8 cellular contexts compared by ENCODE assay signal in the genomic region with DNA sequence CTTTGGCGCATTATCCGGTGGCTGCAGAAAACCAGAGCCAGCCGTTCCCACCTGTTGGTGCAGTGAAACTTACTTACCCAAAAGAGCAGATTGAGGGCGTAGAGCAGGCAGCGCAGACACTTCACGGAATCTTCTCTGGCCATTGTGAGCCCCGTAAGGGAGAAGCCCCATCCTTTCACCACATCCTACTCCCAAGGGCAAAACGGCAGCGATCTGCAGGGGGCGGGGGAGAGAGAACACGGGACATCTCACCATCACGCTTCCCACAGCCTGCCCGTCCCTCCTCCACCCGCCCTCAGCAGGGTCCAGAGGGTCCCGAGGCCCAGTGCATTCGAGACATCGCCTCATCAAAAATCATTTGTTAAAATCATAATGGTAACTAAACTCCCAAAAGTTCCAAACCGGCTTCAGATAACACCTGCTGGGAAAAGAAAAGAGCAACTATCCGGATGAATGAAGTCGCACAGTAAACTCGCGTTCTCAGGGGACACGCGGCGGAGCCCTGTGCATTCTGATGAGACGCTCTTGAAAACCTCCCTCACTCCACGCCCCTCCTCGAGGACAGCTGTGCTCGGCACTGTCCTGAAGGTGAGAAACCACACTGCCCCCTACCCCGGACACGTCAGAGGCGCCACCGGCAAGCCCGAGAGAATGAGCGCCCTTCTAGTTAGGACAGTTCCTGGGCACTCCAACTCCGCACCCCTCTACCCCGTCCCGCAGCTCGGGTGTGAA. TPM values are rescaled to one million over a fixed set of nuclear protein-coding genes. Genes with fewer than 3 reads are reported as not detected.
A peak's percentile ranks its signal among the peaks of the same experiment; 100 is the strongest.
DNase-seq lines count a peak whose midpoint lies in the region; ATAC-seq and TF ChIP-seq lines count a peak whose summit lies in the region.

No MANE protein-coding gene starts in this region.

- TF ChIP-seq EP300 in esophagus muscularis mucosa (IDR thresholded peaks at IDR 0.05) = no peak

- ATAC-seq in activated CD4-positive, CD25-positive, alpha-beta regulatory T cell treated with anti-CD3 and anti-CD28 coated beads, Interleukin-2, amount 50 U/mL, for 24 hours = peak; percentile 22 to 28
- peak; percentile 67 for ATAC-seq in WTC11

- peaks cover 6% of the 10 kb centered on the region; the same call in 1 of the 2 replicates for H3K4me1 ChIP-seq in HEK293 (ENCODE audit: control insufficient read depth, insufficient read depth, low read length)
- peaks cover 5 to 19% (median 11%) of the 10 kb centered on the region in 4 donors for H3K4me1 ChIP-seq in esophagus muscularis mucosa
- no peaks in the 10 kb centered on the region for H3K4me1 ChIP-seq in muscle layer of colon (ENCODE audit: insufficient read depth, low read length)
- peaks cover 14% of the 10 kb centered on the region for H3K4me1 ChIP-seq in vagina

- peaks cover 3% of the 10 kb centered on the region for H3K36me3 Mint-ChIP-seq in WTC11

- peak overlapping the region; percentile 99 for H3K27ac ChIP-seq in HEK293 (ENCODE audit: extremely low read depth, low read depth, low read length)
- peak overlapping the region; percentile 82 to 93 (median 84) for H3K27ac ChIP-seq in esophagus muscularis mucosa (replicated peaks in 1 of 4)
- H3K27ac ChIP-seq in muscle layer of colon (ENCODE audit: low read depth, low read length) = peak overlapping the region; percentile 69
- H3K27ac ChIP-seq in vagina = peak overlapping the region; percentile 79

- CTCF ChIA-PET in HEK293 (lab: Yijun Ruan, JAX) (interaction anchor here (0.6 to 1.3 kb wide), 6 partner anchors 9 to 58 kb away, joined by 3 to 4 read pairs (median 4); no protein-coding TSS in a partner anchor), WTC11 (lab: Charles Lee) (interaction anchor here (0.7 to 1.3 kb wide), 4 partner anchors 9 to 132 kb away, joined by 3 to 5 read pairs (median 4); no protein-coding TSS in a partner anchor)

- no peaks in the 10 kb centered on the region for H3K27me3 ChIP-seq in esophagus muscularis mucosa
- H3K27me3 ChIP-seq in muscle layer of colon (ENCODE audit: control insufficient read depth in 1 of 2, insufficient read depth in 2 of 2, low read length in 2 of 2) = no peaks in the 10 kb centered on the region
- H3K27me3 ChIP-seq in vagina = no peaks in the 10 kb centered on the region

- no peaks in the 10 kb centered on the region for H3K9me3 Mint-ChIP-seq in WTC11

- POLR2A ChIA-PET in HEK293 (lab: Yijun Ruan, JAX) (interaction anchor here (1.3 to 1.4 kb wide), 2 partner anchors 16 to 94 kb away, joined by 4 read pairs; partner anchors contain the start of gene ING3), WTC11 (lab: Charles Lee) (interaction anchor here (1.6 kb wide), 1 partner anchor 15 kb away, joined by 3 read pairs; no protein-coding TSS in a partner anchor)

- no peak overlapping the region for H3K9ac ChIP-seq in muscle layer of colon (ENCODE audit: low read length)

- no peak for TF ChIP-seq POLR2A in esophagus muscularis mucosa (IDR thresholded peaks at IDR 0.05; ENCODE audit: low read depth)
- no peak for TF ChIP-seq POLR2A in vagina (IDR thresholded peaks at IDR 0.05)

- peaks cover 31% of the 10 kb centered on the region for H3K4me1 Mint-ChIP-seq in WTC11

- peak overlapping the region; percentile 92 for H3K4me3 Mint-ChIP-seq in WTC11

- H3K27me3 Mint-ChIP-seq in WTC11 (ENCODE audit: low read depth) = peaks cover 3% of the 10 kb centered on the region; the same call in 1 of the 2 replicates

- peak overlapping the region; percentile 57; the same call in 1 of the 2 replicates for H3K27ac Mint-ChIP-seq in WTC11

- intact Hi-C loops in esophagus muscularis mucosa (cut with DNase I) (loop anchor here (5.0 kb wide), 2 partner anchors 49 to 96 kb away; partner anchors contain the start of gene ING3), vagina (cut with DNase I) (no loop called here)

- peak; percentile 73; the same call in 1 of the 2 replicates for TF ChIP-seq CTCF in HEK293 (tag by site-specific recombination; IDR thresholded peaks at IDR 0.05)
- TF ChIP-seq CTCF in WTC11 (IDR thresholded peaks at IDR 0.05) = no peak
- TF ChIP-seq CTCF in esophagus muscularis mucosa (IDR thresholded peaks at IDR 0.05) = peak in 1 of 3 experiments; percentile 9
- no peak for TF ChIP-seq CTCF in vagina (IDR thresholded peaks at IDR 0.05)

- H3K4me3 ChIP-seq in HEK293 (ENCODE audit: low read depth, low read length) = peak overlapping the region; percentile 89
- H3K4me3 ChIP-seq in esophagus muscularis mucosa = peak overlapping the region; percentile 68 to 81 (median 74)
- peak overlapping the region; percentile 48 to 85 for H3K4me3 ChIP-seq in muscle layer of colon (ENCODE audit: low read depth in 1 of 2, low read length in 2 of 2)
- peak overlapping the region; percentile 56 to 74 for H3K4me3 ChIP-seq in vagina

- no peak for DNase-seq in activated CD4-positive, CD25-positive, alpha-beta regulatory T cell treated with anti-CD3 and anti-CD28 coated beads, Interleukin-2, amount 50 U/mL, for 72 hours
- DNase-seq in LoVo (ENCODE audit: low spot score) (peak; percentile 67), WTC11 (ENCODE audit: low spot score) (peak; percentile 65), esophagus muscularis mucosa (ENCODE audit: extremely low spot score) (no peak), vagina (ENCODE audit: extremely low spot score in 2 of 2) (no peak)

- H3K36me3 ChIP-seq in HEK293 (ENCODE audit: control insufficient read depth in 2 of 2, insufficient read depth in 1 of 2, low read length in 2 of 2) (peaks cover 8 to 13% of the 10 kb centered on the region in 2 experiments), esophagus muscularis mucosa (no peaks in the 10 kb centered on the region), muscle layer of colon (ENCODE audit: insufficient read depth, low read length) (no peaks in the 10 kb centered on the region), vagina (no peaks in the 10 kb centered on the region)

- 3% methylated on average over 29 of the region's 39 CpGs for WGBS in esophagus muscularis mucosa

- no peaks in the 10 kb centered on the region for H3K9me3 ChIP-seq in HEK293 (ENCODE audit: control insufficient read depth, insufficient read depth, low read depth, low read length)
- no peaks in the 10 kb centered on the region for H3K9me3 ChIP-seq in esophagus muscularis mucosa
- no peaks in the 10 kb centered on the region for H3K9me3 ChIP-seq in muscle layer of colon (ENCODE audit: low read length)
- H3K9me3 ChIP-seq in vagina = no peaks in the 10 kb centered on the region

TF ChIP-seq in HEK293, 187 proteins besides CTCF, POLR2A, EP300 and RAD21 (continues in another document):
- TF ChIP-seq SCRT2 (tag by site-specific recombination; IDR thresholded peaks at IDR 0.05) (peak; percentile 98), ZBTB20 (tag by site-specific recombination; IDR thresholded peaks at IDR 0.05) (peak; percentile 49; the same call in 1 of the 2 replicates), ZNF426 (tag by site-specific recombination; IDR thresholded peaks at IDR 0.05) (0 out of 2 replicates have a peak, but pooled peaks have one; percentile 1), ZXDB (tag by site-specific recombination; IDR thresholded peaks at IDR 0.05) (peak; percentile 14), ZNF660 (tag by site-specific recombination; IDR thresholded peaks at IDR 0.05) (0 out of 2 replicates have a peak, but pooled peaks have one; percentile 7), SETDB1 (IDR thresholded peaks at IDR 0.05; ENCODE audit: insufficient read length, low read length) (no peak)
- TF ChIP-seq, protein P1, sequence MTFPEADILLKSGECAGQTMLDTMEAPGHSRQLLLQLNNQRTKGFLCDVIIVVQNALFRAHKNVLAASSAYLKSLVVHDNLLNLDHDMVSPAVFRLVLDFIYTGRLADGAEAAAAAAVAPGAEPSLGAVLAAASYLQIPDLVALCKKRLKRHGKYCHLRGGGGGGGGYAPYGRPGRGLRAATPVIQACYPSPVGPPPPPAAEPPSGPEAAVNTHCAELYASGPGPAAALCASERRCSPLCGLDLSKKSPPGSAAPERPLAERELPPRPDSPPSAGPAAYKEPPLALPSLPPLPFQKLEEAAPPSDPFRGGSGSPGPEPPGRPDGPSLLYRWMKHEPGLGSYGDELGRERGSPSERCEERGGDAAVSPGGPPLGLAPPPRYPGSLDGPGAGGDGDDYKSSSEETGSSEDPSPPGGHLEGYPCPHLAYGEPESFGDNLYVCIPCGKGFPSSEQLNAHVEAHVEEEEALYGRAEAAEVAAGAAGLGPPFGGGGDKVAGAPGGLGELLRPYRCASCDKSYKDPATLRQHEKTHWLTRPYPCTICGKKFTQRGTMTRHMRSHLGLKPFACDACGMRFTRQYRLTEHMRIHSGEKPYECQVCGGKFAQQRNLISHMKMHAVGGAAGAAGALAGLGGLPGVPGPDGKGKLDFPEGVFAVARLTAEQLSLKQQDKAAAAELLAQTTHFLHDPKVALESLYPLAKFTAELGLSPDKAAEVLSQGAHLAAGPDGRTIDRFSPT (tag by site-specific recombination; IDR thresholded peaks at IDR 0.05) = 0 out of 2 replicates have a peak, but pooled peaks have one; percentile 8

TF ChIP-seq in WTC11, 78 proteins besides CTCF, POLR2A, EP300 and RAD21 (continues in another document):
- TF ChIP-seq ZNF425 (CRISPR knock-in tag; conservative IDR thresholded peaks at IDR 0.05) (no peak), CREM (CRISPR knock-in tag; IDR thresholded peaks at IDR 0.05) (0 out of 2 replicates have a peak, but pooled peaks have one; percentile 47)

RNA-seq across cellular contexts. Expression of gene TSPAN12, which starts 1.2 kb away (rescaled TPM):
- total RNA-seq in WTC11 (2021) (16.5 to 17.3 TPM (median 16.8 TPM) in 3 replicates), esophagus muscularis mucosa (10 to 100 TPM in 2 of 4 donors, 1 to 10 TPM in 2; 6.5 to 17.7 (median 10.1) TPM), vagina (9.6 TPM)

Comparison
In these comparisons a context has a peak if more than half of its experiments do, and no peak if none do; other contexts are left out.
1. DNase-seq: peak in LoVo (single experiment) and WTC11 (single experiment); none in activated CD4-positive, CD25-positive, alpha-beta regulatory T cell treated with anti-CD3 and anti-CD28 coated beads, Interleukin-2, amount 50 U/mL, for 72 hours (single experiment), esophagus muscularis mucosa (single experiment) and vagina (0 of 2).
2. Peak in every context shown above with its lines, with median percentiles within 50 percentile points of each other: H3K27ac ChIP-seq and H3K4me3 ChIP-seq.